8 cellular contexts compared by ENCODE assay signal in the genomic region with DNA sequence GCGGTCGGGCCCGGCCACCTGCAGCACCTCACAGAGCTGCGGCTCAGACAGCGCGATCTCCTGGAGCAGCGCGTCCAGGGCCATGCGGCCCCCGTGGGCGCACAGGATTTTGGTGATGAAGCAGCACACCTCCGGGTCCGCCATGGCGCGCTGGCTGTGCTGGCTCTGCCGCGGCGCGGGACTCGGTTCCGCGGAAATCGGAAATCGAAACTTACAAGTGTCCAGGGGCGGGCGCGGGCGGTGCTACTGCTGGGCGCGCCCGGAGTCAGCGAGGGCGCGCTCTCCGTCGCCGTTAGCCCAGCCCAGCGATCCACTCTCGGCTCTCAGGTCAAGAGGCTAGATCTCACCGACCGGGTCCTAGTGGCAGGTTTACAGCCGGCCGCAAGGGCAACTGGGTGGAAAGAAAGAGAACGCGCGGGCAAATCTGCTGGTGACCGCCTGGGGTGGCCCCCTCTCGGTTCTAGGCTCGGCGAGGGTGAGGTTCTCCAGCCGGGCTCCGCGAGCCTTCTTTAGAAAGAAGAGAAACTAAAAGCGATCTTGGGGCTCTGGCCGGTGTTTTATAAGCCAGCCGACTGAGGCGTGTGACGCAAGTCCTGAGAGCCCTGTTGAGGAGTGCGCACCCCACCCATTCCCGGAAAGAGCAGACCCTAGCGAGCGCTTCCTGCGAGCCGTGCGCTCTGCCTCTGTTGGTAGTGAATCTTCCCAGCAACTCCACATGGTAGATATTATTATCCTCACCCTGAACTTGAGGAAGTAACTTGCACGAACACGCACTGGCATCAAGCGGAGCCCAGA. TPM values are rescaled to one million over a fixed set of nuclear protein-coding genes. Genes with fewer than 3 reads are reported as not detected.
A peak's percentile ranks its signal among the peaks of the same experiment; 100 is the strongest.
DNase-seq lines count a peak whose midpoint lies in the region; ATAC-seq and TF ChIP-seq lines count a peak whose summit lies in the region.

TSS of gene ZC3HAV1 (minus strand) at position 533 of the 795 bp plus-strand sequence. CDS start at position 144, 389 bp downstream.

- in situ Hi-C loops in GM18951 (cut with MboI; ENCODE audit: low sequenced_read_pairs, unreplicated experiment): no loop called here

- peak; percentile 95 for TF ChIP-seq POLR2A in GM18951 (IDR thresholded peaks at IDR 0.05; ENCODE audit: extremely low read depth, insufficient read depth, insufficient read length)

- DNase-seq in AG10803 (ENCODE audit: low read depth) (peak; percentile 89), NCI-H510A treated with DMSO at 0.1 percent for 48 hours (lab: John Stamatoyannopoulos, UW) (peak; percentile 69), left colon (peak; percentile 92 to 93)
- peak; percentile 87 to 91 for DNase-seq in activated CD4-positive, alpha-beta T cell treated with anti-CD3 and anti-CD28 coated beads for 4 hours
- peak; percentile 88 for DNase-seq in stimulated activated CD4-positive, alpha-beta T cell treated with anti-CD3 and anti-CD28 coated beads, Interleukin-1b, Interleukin-23, amount 100 ng/mL, for 48 hours

- peak within 1 kb of the TSS; percentile 91 for H3K4me3 ChIP-seq in AG10803 (ENCODE audit: low read length)

- TF ChIP-seq CTCF in AG10803 (conservative IDR thresholded peaks at IDR 0.05; ENCODE audit: low read length): no peak

- intact Hi-C loops in left colon (cut with DNase I, micrococcal nuclease): no loop called here

- H3K27ac ChIP-seq in cingulate gyrus (ENCODE audit: low read depth, low read length): peak within 1 kb of the TSS; percentile 90

- ATAC-seq in HG03175 (IDR thresholded peaks at IDR 0.05; ENCODE audit: unreplicated experiment) (peak; percentile 73), left colon (peak; percentile 90)

RNA-seq across cellular contexts. Expression of gene ZC3HAV1, which starts in this region (rescaled TPM):
- 10 to 100 TPM; 35.4 to 36.5 TPM for total RNA-seq in left colon

Comparison
In these comparisons a context has a peak if more than half of its experiments do, and no peak if none do; other contexts are left out.
1. Peak in every context shown above with its lines: DNase-seq, ATAC-seq, H3K4me3 ChIP-seq and H3K27ac ChIP-seq.